Comparison of ENCODE assay signal across 19 cellular contexts in genomic region chr15:29864501-29864900, GRCh38. TPM values are rescaled to one million over a fixed set of nuclear protein-coding genes. Genes with fewer than 3 reads are reported as not detected.
"Had no signal": no experiment of that assay in that cellular context is flagged by ENCODE, and none has a peak within 500 bp of the region (broad histone marks: within the 10 kb centered on the region; RNA-seq: fewer than 3 reads in every experiment).

No MANE protein-coding gene starts in this region.

- H3K27ac ChIP-seq: left lung, SJCRH30 had no signal

- H3K9me3 Mint-ChIP-seq: activated naive CD8-positive, alpha-beta T cell treated with anti-CD3 and anti-CD28 coated beads for 36 hours; central memory CD8-positive, alpha-beta T cell; natural killer cell treated with Interleukin-12 subunit alpha and Interleukin-12 subunit beta and Interleukin-15 and Interleukin-18, amount 100 ng/mL, for 72 hours; T-helper 1 cell treated with Interleukin-12 subunit alpha and Interleukin-12 subunit beta and Interleukin-4 antibody, amounts not matched to agents 30 μg/mL and 1 μg/mL, for 36 hours had no signal

- FAIRE-seq: keratinocyte, urothelium cell line had no signal

- H3K4me1 ChIP-seq: left lung, SJCRH30, spleen had no signal

- H3K9me3 ChIP-seq: left lung, SJCRH30, spleen had no signal

- H3K36me3 Mint-ChIP-seq: activated naive CD8-positive, alpha-beta T cell treated with anti-CD3 and anti-CD28 coated beads for 36 hours; natural killer cell treated with Interleukin-12 subunit alpha and Interleukin-12 subunit beta and Interleukin-15 and Interleukin-18, amount 100 ng/mL, for 72 hours; stimulated activated memory B cell treated with anti-CD40 and anti-IgM and Interleukin-4, amounts not matched to agents 10 μg/mL and 1 μg/mL and 100 μg/mL, for 72 hours had no signal

- DNase-seq: activated CD4-positive, alpha-beta T cell treated with anti-CD3 and anti-CD28 coated beads, Interleukin-2, amount 50 U/mL, for 4 hours; activated naive CD8-positive, alpha-beta T cell treated with anti-CD3 and anti-CD28 coated beads for 36 hours; activated T-cell treated with anti-CD3 and anti-CD28 coated beads for 4 hours; amniotic stem cell; cortex of kidney; effector memory CD4-positive, alpha-beta T cell; hypothalamus; left lung; nucleus accumbens; SJCRH30; spleen; stimulated activated CD4-positive, alpha-beta T cell treated with anti-CD3 and anti-CD28 coated beads, Interleukin-4, amount 100 ng/mL, for 4 hours had no signal

- H3K36me3 ChIP-seq: left lung, SJCRH30, spleen had no signal

- H3K27ac Mint-ChIP-seq: activated naive CD8-positive, alpha-beta T cell treated with anti-CD3 and anti-CD28 coated beads for 36 hours; natural killer cell treated with Interleukin-12 subunit alpha and Interleukin-12 subunit beta and Interleukin-15 and Interleukin-18, amount 100 ng/mL, for 72 hours; stimulated activated memory B cell treated with anti-CD40 and anti-IgM and Interleukin-4, amounts not matched to agents 10 μg/mL and 1 μg/mL and 100 μg/mL, for 72 hours; T-helper 1 cell treated with Interleukin-12 subunit alpha and Interleukin-12 subunit beta and Interleukin-4 antibody, amounts not matched to agents 30 μg/mL and 1 μg/mL, for 36 hours had no signal

- H3K4me3 Mint-ChIP-seq: activated naive CD8-positive, alpha-beta T cell treated with anti-CD3 and anti-CD28 coated beads for 36 hours; central memory CD8-positive, alpha-beta T cell; natural killer cell treated with Interleukin-12 subunit alpha and Interleukin-12 subunit beta and Interleukin-15 and Interleukin-18, amount 100 ng/mL, for 72 hours; stimulated activated memory B cell treated with anti-CD40 and anti-IgM and Interleukin-4, amounts not matched to agents 10 μg/mL and 1 μg/mL and 100 μg/mL, for 72 hours; T-helper 1 cell treated with Interleukin-12 subunit alpha and Interleukin-12 subunit beta and Interleukin-4 antibody, amounts not matched to agents 30 μg/mL and 1 μg/mL, for 36 hours had no signal

- H3K4me1 Mint-ChIP-seq: central memory CD8-positive, alpha-beta T cell; stimulated activated memory B cell treated with anti-CD40 and anti-IgM and Interleukin-4, amounts not matched to agents 10 μg/mL and 1 μg/mL and 100 μg/mL, for 72 hours had no signal

- H3K27me3 ChIP-seq: left lung, spleen had no signal

- ATAC-seq: left lung; natural killer cell treated with Interleukin-12 subunit alpha and Interleukin-12 subunit beta and Interleukin-15 and Interleukin-18, amount 100 ng/mL, for 72 hours; stimulated activated memory B cell treated with anti-CD40 and anti-IgM and Interleukin-4, amounts not matched to agents 10 μg/mL and 1 μg/mL and 100 μg/mL, for 72 hours had no signal

- H3K4me3 ChIP-seq: left lung, SJCRH30, spleen had no signal

RNA-seq across cellular contexts. Expression of gene TJP1, which starts 42.2 kb away (rescaled TPM):
- total RNA-seq: activated CD8-positive, alpha-beta memory T cell treated with anti-CD3 and anti-CD28 coated beads for 36 hours; activated naive CD8-positive, alpha-beta T cell treated with anti-CD3 and anti-CD28 coated beads for 36 hours had no signal
